15 cellular contexts compared by ENCODE assay signal in genomic region chr1:9273177-9273576, GRCh38. TPM values are rescaled to one million over a fixed set of nuclear protein-coding genes. Genes with fewer than 3 reads are reported as not detected.
DNase-seq lines count a peak whose midpoint lies in the region; ATAC-seq, FAIRE-seq and TF ChIP-seq lines count a peak whose summit lies in the region.
"Had no signal": no experiment of that assay in that cellular context is flagged by ENCODE, and none has a peak within 500 bp of the region (broad histone marks: within the 10 kb centered on the region; RNA-seq: fewer than 3 reads in every experiment).

No MANE protein-coding gene starts in this region.

- no peaks in the 10 kb centered on the region for H3K79me1 ChIP-seq in H9 (ENCODE audit: insufficient read depth, low read depth, low read length, poor library complexity, severe bottlenecking)

- no peak overlapping the region for H2BK120ac ChIP-seq in H9 (ENCODE audit: low read depth, low read length, poor library complexity, severe bottlenecking)

- no peaks in the 10 kb centered on the region for H3K27me3 ChIP-seq in H9 (ENCODE audit: insufficient read depth, low read length)
- H3K27me3 ChIP-seq in neural progenitor cell: no peaks in the 10 kb centered on the region
- H3K27me3 ChIP-seq in hepatocyte: no peaks in the 10 kb centered on the region

- TF ChIP-seq CTCF in H9 (conservative IDR thresholded peaks at IDR 0.05): peak; percentile 25; the same call in 1 of the 3 replicates
- no peak for TF ChIP-seq CTCF in neural progenitor cell (IDR thresholded peaks at IDR 0.05)
- no peak for TF ChIP-seq CTCF in hepatocyte (IDR thresholded peaks at IDR 0.05; ENCODE audit: poor library complexity)

- H3K4ac ChIP-seq in H9 (ENCODE audit: low read depth, low read length): no peak overlapping the region

- no peak for DNase-seq in H9
- DNase-seq in T-helper 17 cell: no peak
- no peak for DNase-seq in neural progenitor cell (ENCODE audit: low spot score)
- DNase-seq in hepatocyte (ENCODE audit: low spot score): no peak
- DNase-seq in activated CD4-positive, alpha-beta T cell treated with anti-CD3 and anti-CD28 coated beads for 48 hours: no peak
- DNase-seq in H54 (ENCODE audit: insufficient read length, low spot score): no peak
- no peak for DNase-seq in activated T-cell treated with anti-CD3 and anti-CD28 coated beads, Interleukin-2, amount 50 U/mL, for 72 hours
- DNase-seq: DMS79 treated with DMSO at 0.1 percent for 48 hours, KBM-7, NCI-H1105, NCI-H1694, NCI-H2081 treated with DMSO at 0.1 percent for 48 hours, SIG-M5 had no signal

- H3K27ac ChIP-seq in H9 (ENCODE audit: insufficient read length, low read depth, low read length) (no peak overlapping the region), neural progenitor cell (no peak overlapping the region), hepatocyte (no peak overlapping the region)

- H2AK5ac ChIP-seq in H9 (ENCODE audit: insufficient read length, low read length): no peak overlapping the region

- no peaks in the 10 kb centered on the region; a peak in 1 of 7 replicates for H3K36me3 Mint-ChIP-seq in H9 (ENCODE audit: insufficient read depth in 1 of 3, low read depth in 3 of 3)
- peaks cover 3% of the 10 kb centered on the region for H3K36me3 Mint-ChIP-seq in T-helper 17 cell (ENCODE audit: low read depth)
- peaks cover 2% of the 10 kb centered on the region for H3K36me3 Mint-ChIP-seq in neural progenitor cell
- H3K36me3 Mint-ChIP-seq in activated T-cell treated with anti-CD3 and anti-CD28 coated beads, Interleukin-2, amount 50 U/mL, for 72 hours (ENCODE audit: insufficient read depth in 2 of 2): peaks cover 2% of the 10 kb centered on the region in 2 donors

- no peaks in the 10 kb centered on the region for H3K27me3 Mint-ChIP-seq in H9 (ENCODE audit: low read depth)
- no peaks in the 10 kb centered on the region for H3K27me3 Mint-ChIP-seq in T-helper 17 cell
- peaks cover 7% of the 10 kb centered on the region for H3K27me3 Mint-ChIP-seq in neural progenitor cell (ENCODE audit: insufficient read depth, low read depth)
- peaks cover 5% of the 10 kb centered on the region for H3K27me3 Mint-ChIP-seq in activated T-cell treated with anti-CD3 and anti-CD28 coated beads, Interleukin-2, amount 50 U/mL, for 72 hours (ENCODE audit: low read depth)
- H3K27me3 Mint-ChIP-seq: B cell had no signal

- H3K4me2 ChIP-seq in H9 (ENCODE audit: insufficient read depth, insufficient read length, low read length): no peak overlapping the region
- no peak overlapping the region for H3K4me2 ChIP-seq in neural progenitor cell
- H3K4me2 ChIP-seq in hepatocyte: no peak overlapping the region

- no peak overlapping the region for H4K5ac ChIP-seq in H9 (ENCODE audit: insufficient read length, low read depth, low read length)

- H3T11ph ChIP-seq in H9 (ENCODE audit: low read length): no peak overlapping the region

- ATAC-seq in T-helper 17 cell (no peak), esophagus mucosa (peak; percentile 16)
- no peak for ATAC-seq in activated T-cell treated with anti-CD3 and anti-CD28 coated beads, Interleukin-2, amount 50 U/mL, for 72 hours (replicated peaks in 1 of 2)

- no peak overlapping the region for H3K9ac ChIP-seq in H9 (ENCODE audit: extremely low read depth, insufficient read length, low read length)
- no peak overlapping the region for H3K9ac ChIP-seq in neural progenitor cell

- peaks cover 4% of the 10 kb centered on the region for H3F3A ChIP-seq in neural progenitor cell (ENCODE audit: low read depth)

- H4K8ac ChIP-seq in H9 (replicated peaks; ENCODE audit: insufficient read length, low read depth, low read length): no peak overlapping the region

- H2BK20ac ChIP-seq in H9 (ENCODE audit: low read depth, low read length, poor library complexity, severe bottlenecking): no peak overlapping the region

- TF ChIP-seq POLR2A in H54 (IDR thresholded peaks at IDR 0.05; ENCODE audit: low read depth, low read length): no peak

- H4K91ac ChIP-seq in H9 (ENCODE audit: insufficient read length, low read depth, low read length): no peak overlapping the region

- no peaks in the 10 kb centered on the region for H3K9me2 ChIP-seq in hepatocyte (replicated peaks; ENCODE audit: insufficient read depth)

- H3K23me2 ChIP-seq in H9 (ENCODE audit: insufficient read length, low read depth, low read length, poor library complexity, severe bottlenecking): no peaks in the 10 kb centered on the region

- no peak overlapping the region for H3K4me3 Mint-ChIP-seq in H9
- H3K4me3 Mint-ChIP-seq in T-helper 17 cell: no peak overlapping the region
- H3K4me3 Mint-ChIP-seq in neural progenitor cell: no peak overlapping the region
- H3K4me3 Mint-ChIP-seq in activated T-cell treated with anti-CD3 and anti-CD28 coated beads, Interleukin-2, amount 50 U/mL, for 72 hours: no peak overlapping the region
- H3K4me3 Mint-ChIP-seq: B cell had no signal

- H3K4me1 ChIP-seq in H9 (ENCODE audit: insufficient read depth, low read length): no peaks in the 10 kb centered on the region
- peaks cover 11% of the 10 kb centered on the region for H3K4me1 ChIP-seq in neural progenitor cell
- H3K4me1 ChIP-seq in hepatocyte (ENCODE audit: insufficient read depth): peaks cover 18% of the 10 kb centered on the region

- FAIRE-seq in H54 (lab: Jason Lieb, UNC): no peak

- H3K18ac ChIP-seq in H9 (ENCODE audit: insufficient read length, low read depth, low read length): no peak overlapping the region

- no peak overlapping the region for H3K23ac ChIP-seq in H9 (ENCODE audit: insufficient read length, low read depth, low read length)

- H3K36me3 ChIP-seq in neural progenitor cell: no peaks in the 10 kb centered on the region
- no peaks in the 10 kb centered on the region for H3K36me3 ChIP-seq in hepatocyte (replicated peaks; ENCODE audit: insufficient read depth, low read depth)

- no CpG with 5 or more reads among the region's 11 CpGs for WGBS in H9 (ENCODE audit: extremely low coverage, insufficient read length, low lambda C conversion rate)
- WGBS in hepatocyte (ENCODE audit: low lambda C conversion rate, missing lambda C conversion rate): 81% methylated on average over 11 of the region's 11 CpGs

- H3K9me3 Mint-ChIP-seq in H9: no peaks in the 10 kb centered on the region
- H3K9me3 Mint-ChIP-seq in neural progenitor cell: peaks cover 4% of the 10 kb centered on the region
- H3K9me3 Mint-ChIP-seq in activated T-cell treated with anti-CD3 and anti-CD28 coated beads, Interleukin-2, amount 50 U/mL, for 72 hours: peaks cover 1 to 2% of the 10 kb centered on the region in 2 donors

- H4K20me1 ChIP-seq in H9 (ENCODE audit: control insufficient read depth, insufficient read depth, insufficient read length): no peaks in the 10 kb centered on the region
- no peaks in the 10 kb centered on the region for H4K20me1 ChIP-seq in neural progenitor cell (ENCODE audit: low read depth)
- H4K20me1 ChIP-seq in hepatocyte (ENCODE audit: insufficient read depth, poor library complexity, severe bottlenecking): no peaks in the 10 kb centered on the region

- H3K4me3 ChIP-seq in neural progenitor cell (no peak overlapping the region), hepatocyte (no peak overlapping the region)

- H2BK12ac ChIP-seq in H9 (ENCODE audit: insufficient read length, low read depth, low read length): no peak overlapping the region

- H2BK15ac ChIP-seq in H9 (ENCODE audit: low read depth, low read length): no peak overlapping the region

- no peak overlapping the region for H3K56ac ChIP-seq in H9 (ENCODE audit: insufficient read length, low read depth, low read length)

- H3K27ac Mint-ChIP-seq in H9 (no peak overlapping the region; a peak in 1 of 7 replicates), T-helper 17 cell (peak overlapping the region; percentile 32), neural progenitor cell (peak overlapping the region; percentile 85)
- H3K27ac Mint-ChIP-seq in activated T-cell treated with anti-CD3 and anti-CD28 coated beads, Interleukin-2, amount 50 U/mL, for 72 hours: no peak overlapping the region
- H3K27ac Mint-ChIP-seq: B cell had no signal

- H2BK5ac ChIP-seq in H9 (ENCODE audit: insufficient read length, low read length): no peak overlapping the region

- H3K9me3 ChIP-seq in H9 (ENCODE audit: control insufficient read depth, low read depth, low read length) (no peaks in the 10 kb centered on the region), T-helper 17 cell (ENCODE audit: control insufficient read depth, low read length, poor library complexity, severe bottlenecking) (no peaks in the 10 kb centered on the region), neural progenitor cell (ENCODE audit: low read depth) (no peaks in the 10 kb centered on the region), hepatocyte (ENCODE audit: low read depth) (no peaks in the 10 kb centered on the region)

- H3K14ac ChIP-seq in H9 (ENCODE audit: insufficient read depth, low read length): no peak overlapping the region

- H2AFZ ChIP-seq in H9 (ENCODE audit: low read length) (no peak overlapping the region), neural progenitor cell (replicated peaks) (no peak overlapping the region), hepatocyte (no peak overlapping the region)

- H3K79me2 ChIP-seq in H9 (ENCODE audit: insufficient read depth, low read length) (no peaks in the 10 kb centered on the region), neural progenitor cell (ENCODE audit: low read depth) (no peaks in the 10 kb centered on the region), hepatocyte (no peaks in the 10 kb centered on the region)

- H3K4me1 Mint-ChIP-seq in H9 (peaks cover 22 to 37% of the 10 kb centered on the region in 2 experiments), T-helper 17 cell (peaks cover 11% of the 10 kb centered on the region), neural progenitor cell (peaks cover 35% of the 10 kb centered on the region)
- peaks cover 18% of the 10 kb centered on the region for H3K4me1 Mint-ChIP-seq in activated T-cell treated with anti-CD3 and anti-CD28 coated beads, Interleukin-2, amount 50 U/mL, for 72 hours (ENCODE audit: low read depth)

RNA-seq across cellular contexts. Expression of gene SPSB1, which starts 19.5 kb away (rescaled TPM):
- 2.7 and 2.9 TPM in 2 replicates for total RNA-seq in H9 (2021)
- 1 to 10 TPM; 7.7 to 9.2 TPM for total RNA-seq in T-helper 17 cell
- 15.5 TPM for total RNA-seq in esophagus mucosa
- total RNA-seq in neural progenitor cell (ENCODE audit: low replicate concordance): 2.8 and 7.1 TPM in 2 replicates
- total RNA-seq in hepatocyte: 61.3 and 66.9 TPM in 2 replicates
- polyA plus RNA-seq in hepatocyte: 75.3 and 102 TPM in 2 replicates
- 10 to 100 TPM; 12.2 to 15.6 TPM for total RNA-seq in activated T-cell treated with anti-CD3 and anti-CD28 coated beads, Interleukin-2, amount 50 U/mL, for 72 hours

RNA-seq across cellular contexts. Expression of gene H6PD, which starts 38.6 kb away (rescaled TPM):
- total RNA-seq in H9 (2021) (7.6 and 7.9 TPM in 2 replicates), T-helper 17 cell (10 to 100 TPM; 16.1 to 19.2 TPM), esophagus mucosa (20.4 TPM), neural progenitor cell (ENCODE audit: low replicate concordance) (6.0 and 15.2 TPM in 2 replicates), hepatocyte (40.4 and 54.8 TPM in 2 replicates)
- polyA plus RNA-seq in hepatocyte: 23.9 and 26.3 TPM in 2 replicates
- total RNA-seq in activated T-cell treated with anti-CD3 and anti-CD28 coated beads, Interleukin-2, amount 50 U/mL, for 72 hours: 10 to 100 TPM; 20.2 to 21.0 TPM

Comparison
In these comparisons a context has a peak if more than half of its experiments do, and no peak if none do; other contexts are left out.
1. H3K27ac Mint-ChIP-seq: peak in T-helper 17 cell (single experiment) and neural progenitor cell (single experiment); none in H9 (0 of 3) and activated T-cell treated with anti-CD3 and anti-CD28 coated beads, Interleukin-2, amount 50 U/mL, for 72 hours (single experiment).